8 cellular contexts compared by ENCODE assay signal in the genomic region with DNA sequence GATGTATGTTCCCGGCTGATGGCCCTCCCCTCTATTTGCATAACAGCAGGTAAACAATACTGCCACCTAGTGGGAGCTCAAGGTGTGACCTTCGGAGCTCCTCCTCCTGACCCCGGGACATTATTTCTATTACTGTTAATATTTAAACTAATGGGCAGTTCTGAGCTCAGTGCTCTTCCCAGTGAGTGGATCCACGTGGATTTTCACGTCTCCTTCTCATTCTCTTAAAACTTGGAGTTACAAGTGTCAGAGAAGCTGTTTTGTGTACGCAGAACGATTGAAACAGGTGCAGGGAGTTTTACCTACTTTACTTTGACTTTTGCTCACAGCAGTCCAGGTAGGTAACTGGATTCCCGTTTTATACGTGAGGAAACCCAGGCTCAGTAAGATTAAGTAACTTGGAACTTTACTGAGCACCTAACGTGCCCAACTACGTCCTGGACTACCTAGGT.
DNase-seq lines count a peak whose midpoint lies in the region; ATAC-seq and TF ChIP-seq lines count a peak whose summit lies in the region.

No MANE protein-coding gene starts in this region.

- no peaks in the 10 kb centered on the region for H3K9me3 Mint-ChIP-seq in natural killer cell treated with Interleukin-12 subunit alpha and Interleukin-12 subunit beta and Interleukin-15 and Interleukin-18, amount 100 ng/mL, for 72 hours

- peaks cover 3 to 7% of the 10 kb centered on the region in 2 donors for H3K4me1 Mint-ChIP-seq in natural killer cell treated with Interleukin-12 subunit alpha and Interleukin-12 subunit beta and Interleukin-15 and Interleukin-18, amount 100 ng/mL, for 72 hours (ENCODE audit: low read depth in 2 of 2)

- peak; percentile 83 for TF ChIP-seq CTCF in epithelial cell of esophagus (IDR thresholded peaks at IDR 0.05; ENCODE audit: insufficient read depth, low read depth, low read length, missing control alignments)

- peak; percentile 75 for ATAC-seq in GM19455 (IDR thresholded peaks at IDR 0.05; ENCODE audit: unreplicated experiment)
- ATAC-seq in natural killer cell treated with Interleukin-12 subunit alpha and Interleukin-12 subunit beta and Interleukin-15 and Interleukin-18, amount 100 ng/mL, for 72 hours, result peak; percentile 69 to 84

- DNase-seq in AG20443 (ENCODE audit: low spot score) (peak; percentile 79), NCI-H82 (lab: John Stamatoyannopoulos, UW) (peak; percentile 79), epithelial cell of esophagus (ENCODE audit: low read depth) (peak; percentile 82), stromal cell of bone marrow (ENCODE audit: low read depth) (peak; percentile 39), GOT3 (lab: John Stamatoyannopoulos, UW) (no peak)
- peak; percentile 49 to 53 for DNase-seq in activated CD8-positive, alpha-beta memory T cell treated with anti-CD3 and anti-CD28 coated beads for 4 hours (ENCODE audit: low read depth in 2 of 2)
- DNase-seq in natural killer cell treated with Interleukin-12 subunit alpha and Interleukin-12 subunit beta and Interleukin-15 and Interleukin-18, amount 100 ng/mL, for 72 hours (ENCODE audit: low spot score), result peak; percentile 68

- no peak overlapping the region for H3K4me3 ChIP-seq in epithelial cell of esophagus (ENCODE audit: low read length)

- no peak overlapping the region for H3K4me3 Mint-ChIP-seq in natural killer cell treated with Interleukin-12 subunit alpha and Interleukin-12 subunit beta and Interleukin-15 and Interleukin-18, amount 100 ng/mL, for 72 hours

- no peaks in the 10 kb centered on the region for H3K27me3 Mint-ChIP-seq in natural killer cell treated with Interleukin-12 subunit alpha and Interleukin-12 subunit beta and Interleukin-15 and Interleukin-18, amount 100 ng/mL, for 72 hours

- no peaks in the 10 kb centered on the region for H3K36me3 Mint-ChIP-seq in natural killer cell treated with Interleukin-12 subunit alpha and Interleukin-12 subunit beta and Interleukin-15 and Interleukin-18, amount 100 ng/mL, for 72 hours

- H3K27ac Mint-ChIP-seq in natural killer cell treated with Interleukin-12 subunit alpha and Interleukin-12 subunit beta and Interleukin-15 and Interleukin-18, amount 100 ng/mL, for 72 hours, result no peak overlapping the region
